Comparison of ENCODE assay signal across 20 cellular contexts in genomic region chr9:74037274-74037673, GRCh38.
"Had no signal": no experiment of that assay in that cellular context is flagged by ENCODE, and none has a peak within 500 bp of the region (broad histone marks: within the 10 kb centered on the region; RNA-seq: fewer than 3 reads in every experiment).

No MANE protein-coding gene starts in this region.

- ATAC-seq: left cardiac atrium; left lung; lower lobe of right lung; naive thymus-derived CD8-positive, alpha-beta T cell; right lobe of liver; stimulated activated memory B cell treated with anti-CD40 and anti-IgM and Interleukin-4, amounts not matched to agents 10 μg/mL and 1 μg/mL and 100 μg/mL, for 72 hours had no signal

- H3K27me3 Mint-ChIP-seq: naive thymus-derived CD8-positive, alpha-beta T cell; progenitor cell of endocrine pancreas; stimulated activated memory B cell treated with anti-CD40 and anti-IgM and Interleukin-4, amounts not matched to agents 10 μg/mL and 1 μg/mL and 100 μg/mL, for 72 hours; stimulated activated naive CD8-positive, alpha-beta T cell treated with anti-CD3 and anti-CD28 coated beads, Interleukin-15, amount 100 ng/mL, for 72 hours; type B pancreatic cell had no signal

- DNase-seq: islet precursor cell; left cardiac atrium; left lung; lower lobe of right lung; mammary epithelial cell; mesenchymal stem cell; naive thymus-derived CD8-positive, alpha-beta T cell; ovary; right lobe of liver; stimulated activated CD4-positive, alpha-beta T cell treated with anti-CD3 and anti-CD28 coated beads, Interleukin-1b, Interleukin-23, amount 100 ng/mL, for 48 hours; stimulated activated CD4-positive, alpha-beta T cell treated with anti-CD3 and anti-CD28 coated beads, Interleukin-2, amount 100 ng/mL, for 48 hours; stimulated activated CD4-positive, alpha-beta T cell treated with anti-CD3 and anti-CD28 coated beads, Interleukin-4, amount 100 ng/mL, for 4 hours; stimulated activated CD8-positive, alpha-beta memory T cell treated with anti-CD3 and anti-CD28 coated beads, Interleukin-4, amount 100 ng/mL, for 48 hours; stimulated activated naive CD4-positive, alpha-beta T cell treated with Interleukin-2 at 50 U/mL for 16 hours; stimulated activated naive CD8-positive, alpha-beta T cell treated with anti-CD3 and anti-CD28 coated beads, Interleukin-15, amount 100 ng/mL, for 72 hours; substantia nigra; uterus had no signal

- H3K4me1 Mint-ChIP-seq: stimulated activated memory B cell treated with anti-CD40 and anti-IgM and Interleukin-4, amounts not matched to agents 10 μg/mL and 1 μg/mL and 100 μg/mL, for 72 hours; stimulated activated naive CD8-positive, alpha-beta T cell treated with anti-CD3 and anti-CD28 coated beads, Interleukin-15, amount 100 ng/mL, for 72 hours had no signal

- H3K27ac Mint-ChIP-seq: naive thymus-derived CD8-positive, alpha-beta T cell; progenitor cell of endocrine pancreas; stimulated activated memory B cell treated with anti-CD40 and anti-IgM and Interleukin-4, amounts not matched to agents 10 μg/mL and 1 μg/mL and 100 μg/mL, for 72 hours; stimulated activated naive CD8-positive, alpha-beta T cell treated with anti-CD3 and anti-CD28 coated beads, Interleukin-15, amount 100 ng/mL, for 72 hours; type B pancreatic cell had no signal

- H3K36me3 Mint-ChIP-seq: naive thymus-derived CD8-positive, alpha-beta T cell; stimulated activated memory B cell treated with anti-CD40 and anti-IgM and Interleukin-4, amounts not matched to agents 10 μg/mL and 1 μg/mL and 100 μg/mL, for 72 hours; type B pancreatic cell had no signal

- H3K4me3 Mint-ChIP-seq: naive thymus-derived CD8-positive, alpha-beta T cell; stimulated activated memory B cell treated with anti-CD40 and anti-IgM and Interleukin-4, amounts not matched to agents 10 μg/mL and 1 μg/mL and 100 μg/mL, for 72 hours; stimulated activated naive CD8-positive, alpha-beta T cell treated with anti-CD3 and anti-CD28 coated beads, Interleukin-15, amount 100 ng/mL, for 72 hours; type B pancreatic cell had no signal

- H3K9me3 Mint-ChIP-seq: type B pancreatic cell had no signal
